In the genomic region with DNA sequence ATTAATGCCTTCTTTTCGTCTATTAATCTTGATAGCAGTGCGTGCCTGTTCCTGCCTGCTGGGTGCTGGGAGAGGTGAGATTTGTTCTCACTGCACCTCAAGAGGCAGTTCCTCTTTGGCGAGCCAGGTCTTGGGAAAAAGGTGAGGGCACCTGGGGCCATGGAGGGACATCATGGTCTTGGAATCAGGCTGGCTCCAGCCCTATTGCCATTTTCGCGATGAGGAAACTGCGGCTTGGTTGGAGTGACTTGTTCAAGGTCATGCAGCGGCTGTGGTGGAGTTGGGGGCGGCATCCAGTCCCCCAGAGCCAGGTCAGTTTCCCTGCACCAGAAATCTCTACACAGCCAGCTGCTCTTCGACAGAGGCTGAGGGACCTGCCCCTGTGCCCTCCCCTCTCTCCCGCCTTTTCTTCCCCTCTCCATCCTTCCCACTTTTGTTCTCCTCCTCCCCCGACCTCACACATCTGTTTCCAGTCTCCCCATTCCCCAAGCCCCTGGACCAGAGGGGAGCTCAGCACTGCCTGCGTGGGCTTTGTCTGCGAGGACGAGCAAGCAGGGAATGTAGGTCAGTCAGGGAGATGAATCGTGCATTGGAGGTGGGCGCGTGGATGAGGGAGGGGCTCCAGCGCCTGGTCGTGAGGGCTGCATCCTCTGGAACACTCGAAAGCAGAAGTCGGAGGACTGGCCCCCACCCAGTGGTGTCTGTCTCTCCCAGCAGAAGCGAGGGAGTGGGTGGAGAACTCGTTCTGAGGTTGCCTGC, we compare ENCODE assay signal across 25 cellular contexts.
DNase-seq lines count a peak whose midpoint lies in the region; ATAC-seq, FAIRE-seq and TF ChIP-seq lines count a peak whose summit lies in the region.
"Had no signal": no experiment of that assay in that cellular context is flagged by ENCODE, and none has a peak within 500 bp of the region (broad histone marks: within the 10 kb centered on the region; RNA-seq: fewer than 3 reads in every experiment).

No MANE protein-coding gene starts in this region.

- WGBS in endodermal cell (ENCODE audit: insufficient coverage in 1 of 2, insufficient read length in 1 of 2), 2 experiments: 82 to 85% methylated on average over 16 to 23 of the region's 23 CpGs

- H3K4me1 ChIP-seq in endodermal cell (ENCODE audit: control insufficient read depth, insufficient read depth, low read length): no peaks in the 10 kb centered on the region
- H3K4me1 ChIP-seq: BLaER1 had no signal

- no peak overlapping the region for H3K27ac Mint-ChIP-seq in endodermal cell
- H3K27ac Mint-ChIP-seq in HFFc6: no peak overlapping the region
- H3K27ac Mint-ChIP-seq in activated CD8-positive, alpha-beta T cell treated with anti-CD3 and anti-CD28 coated beads for 36 hours: no peak overlapping the region
- H3K27ac Mint-ChIP-seq: CD4-positive, alpha-beta T cell had no signal

- H3K4me3 Mint-ChIP-seq in endodermal cell: no peak overlapping the region
- H3K4me3 Mint-ChIP-seq in HFFc6: no peak overlapping the region
- no peak overlapping the region for H3K4me3 Mint-ChIP-seq in activated CD8-positive, alpha-beta T cell treated with anti-CD3 and anti-CD28 coated beads for 36 hours
- H3K4me3 Mint-ChIP-seq: CD4-positive, alpha-beta T cell had no signal

- H3K9ac ChIP-seq in endodermal cell (ENCODE audit: extremely low read depth, low read length, poor library complexity, severe bottlenecking): no peak overlapping the region
- H3K9ac ChIP-seq: BLaER1, GM23248, SK-N-SH had no signal

- no peaks in the 10 kb centered on the region for H3K36me3 Mint-ChIP-seq in endodermal cell (ENCODE audit: low read depth)
- H3K36me3 Mint-ChIP-seq in HFFc6 (ENCODE audit: low read depth): no peaks in the 10 kb centered on the region
- H3K36me3 Mint-ChIP-seq in activated CD8-positive, alpha-beta T cell treated with anti-CD3 and anti-CD28 coated beads for 36 hours (ENCODE audit: low read depth): no peaks in the 10 kb centered on the region

- DNase-seq in DMS79 treated with DMSO at 0.1 percent for 48 hours (lab: John Stamatoyannopoulos, UW) (peak; percentile 25), DMS79 (lab: John Stamatoyannopoulos, UW) (no peak), H7 (peak; percentile 26), endodermal cell (peak; percentile 38), sciatic nerve (ENCODE audit: low spot score) (peak; percentile 15), HTR-8/SVneo (ENCODE audit: insufficient read length, low spot score) (no peak), HFFc6 (no peak)
- DNase-seq in activated CD8-positive, alpha-beta T cell treated with anti-CD3 and anti-CD28 coated beads for 36 hours: no peak
- DNase-seq: ACHN; CD4-positive, alpha-beta T cell; COR-L47; DND-41; GM23248; Karpas-422; NCI-H1417 treated with DMSO at 0.1 percent for 48 hours; NCI-H187; NCI-H69; NK-92 treated with Interleukin-12 subunit alpha and Interleukin-12 subunit beta, amount 100 ng/mL, for 24 hours; SHP77 treated with DMSO at 0.1 percent for 48 hours; SK-N-SH had no signal

- H3K36me3 ChIP-seq in H7 (replicated peaks; ENCODE audit: control insufficient read depth, insufficient read depth, low read length) (no peaks in the 10 kb centered on the region), endodermal cell (ENCODE audit: control insufficient read depth, insufficient read depth, low read length) (no peaks in the 10 kb centered on the region)
- H3K36me3 ChIP-seq: BLaER1 had no signal

- no peaks in the 10 kb centered on the region for H3K9me3 ChIP-seq in endodermal cell (ENCODE audit: control insufficient read depth, low read length)
- H3K9me3 ChIP-seq: BLaER1, SK-N-SH had no signal

- H3K27me3 Mint-ChIP-seq in endodermal cell (ENCODE audit: insufficient read depth) (peaks cover 28% of the 10 kb centered on the region), HFFc6 (ENCODE audit: insufficient read depth) (peaks cover 42% of the 10 kb centered on the region)
- H3K27me3 Mint-ChIP-seq in activated CD8-positive, alpha-beta T cell treated with anti-CD3 and anti-CD28 coated beads for 36 hours: peaks cover 6% of the 10 kb centered on the region

- no peak overlapping the region for H3K4me3 ChIP-seq in H7 (ENCODE audit: insufficient read depth, low read depth, low read length)
- no peak overlapping the region for H3K4me3 ChIP-seq in endodermal cell (ENCODE audit: low read length)
- H3K4me3 ChIP-seq: BLaER1, GM12878, GM23248 had no signal

- H3K27me3 ChIP-seq in H7 (ENCODE audit: control insufficient read depth, insufficient read depth, low read length): peaks cover 3% of the 10 kb centered on the region; the same call in 1 of the 2 replicates
- peaks cover 10% of the 10 kb centered on the region for H3K27me3 ChIP-seq in endodermal cell (ENCODE audit: control insufficient read depth, insufficient read depth, low read length, poor library complexity, severe bottlenecking)
- H3K27me3 ChIP-seq: BLaER1 had no signal

- no peak for TF ChIP-seq CTCF in endodermal cell (conservative IDR thresholded peaks at IDR 0.05)
- TF ChIP-seq CTCF in HFFc6 (IDR thresholded peaks at IDR 0.05): no peak
- no peak for TF ChIP-seq CTCF in activated CD8-positive, alpha-beta T cell treated with anti-CD3 and anti-CD28 coated beads for 36 hours (IDR thresholded peaks at IDR 0.05)

- H3K4me1 Mint-ChIP-seq in endodermal cell: no peaks in the 10 kb centered on the region
- peaks cover 8% of the 10 kb centered on the region for H3K4me1 Mint-ChIP-seq in HFFc6 (ENCODE audit: low read depth)
- no peaks in the 10 kb centered on the region for H3K4me1 Mint-ChIP-seq in activated CD8-positive, alpha-beta T cell treated with anti-CD3 and anti-CD28 coated beads for 36 hours (ENCODE audit: low read depth)

- no peak for ATAC-seq in sciatic nerve
- no peak for ATAC-seq in activated CD8-positive, alpha-beta T cell treated with anti-CD3 and anti-CD28 coated beads for 36 hours
- ATAC-seq: GM12878, HCT116 had no signal

- CTCF ChIA-PET in activated CD8-positive, alpha-beta T cell treated with anti-CD3 and anti-CD28 coated beads for 36 hours (lab: Charles Lee): no interaction called here

- H3K9me3 Mint-ChIP-seq in endodermal cell: no peaks in the 10 kb centered on the region
- no peaks in the 10 kb centered on the region for H3K9me3 Mint-ChIP-seq in HFFc6
- H3K9me3 Mint-ChIP-seq in activated CD8-positive, alpha-beta T cell treated with anti-CD3 and anti-CD28 coated beads for 36 hours: no peaks in the 10 kb centered on the region
- H3K9me3 Mint-ChIP-seq: CD4-positive, alpha-beta T cell had no signal

- POLR2A ChIA-PET in activated CD8-positive, alpha-beta T cell treated with anti-CD3 and anti-CD28 coated beads for 36 hours (lab: Charles Lee): interaction anchor here (0.7 kb wide), 1 partner anchor 169 kb away, joined by 3 read pairs; no protein-coding TSS in a partner anchor

- no peak for FAIRE-seq in HTR-8/SVneo (lab: Jason Lieb, UNC)
- FAIRE-seq: GM12878 had no signal

- no peak overlapping the region for H3K27ac ChIP-seq in endodermal cell (ENCODE audit: low read depth, low read length)
- H3K27ac ChIP-seq: 22Rv1, BLaER1, GM23248, RWPE1 had no signal

- intact Hi-C loops in sciatic nerve (cut with DNase I): no loop called here
- intact Hi-C loops in activated CD8-positive, alpha-beta T cell treated with anti-CD3 and anti-CD28 coated beads for 36 hours (cut with micrococcal nuclease): no loop called here

Comparison
In these comparisons a context has a peak if more than half of its experiments do, and no peak if none do; other contexts are left out.
1. DNase-seq: peak in DMS79 treated with DMSO at 0.1 percent for 48 hours (single experiment), H7 (single experiment), endodermal cell (single experiment) and sciatic nerve (single experiment); none in DMS79 (single experiment), HTR-8/SVneo (single experiment), HFFc6 (single experiment) and activated CD8-positive, alpha-beta T cell treated with anti-CD3 and anti-CD28 coated beads for 36 hours (single experiment).